8 cellular contexts compared by ENCODE assay signal in the genomic region with DNA sequence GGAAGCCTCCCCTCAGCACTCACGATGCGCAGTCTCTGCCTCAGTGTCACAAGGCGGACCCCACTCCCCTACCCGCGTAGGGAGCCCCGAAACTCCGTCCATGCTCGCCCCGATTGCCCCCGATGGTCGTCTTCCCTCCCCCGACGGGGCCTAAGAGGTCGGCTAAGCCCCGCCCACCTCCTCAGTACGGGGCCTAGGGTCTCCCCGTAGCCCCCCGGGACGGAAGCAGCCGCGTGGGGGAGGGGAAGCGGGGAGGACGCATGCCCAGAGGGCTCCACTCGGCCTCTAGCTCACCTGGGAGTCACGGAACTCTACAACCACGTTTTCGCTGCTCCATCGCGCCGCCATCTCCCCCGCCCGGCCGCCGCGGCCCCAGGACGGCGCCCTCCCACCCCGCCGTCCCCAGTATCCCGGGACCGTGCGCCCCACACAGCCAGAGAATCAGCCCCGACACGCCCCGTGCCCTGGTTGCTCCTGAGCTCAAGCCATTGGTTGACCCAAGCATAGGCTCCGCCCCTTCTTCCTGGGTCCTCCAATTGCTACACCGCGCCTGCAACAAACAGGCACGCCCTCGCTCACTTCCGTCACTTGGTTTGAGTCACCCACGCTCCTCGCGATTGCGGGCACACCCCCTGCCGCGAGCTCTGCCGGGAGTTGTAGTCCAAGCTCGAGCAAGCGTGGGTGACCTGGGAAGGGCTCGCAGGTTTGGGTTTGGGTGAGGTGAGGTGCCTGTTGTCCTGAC. TPM values are rescaled to one million over a fixed set of nuclear protein-coding genes. Genes with fewer than 3 reads are reported as not detected.
DNase-seq lines count a peak whose midpoint lies in the region; ATAC-seq, FAIRE-seq and TF ChIP-seq lines count a peak whose summit lies in the region.

A gene with protein sequence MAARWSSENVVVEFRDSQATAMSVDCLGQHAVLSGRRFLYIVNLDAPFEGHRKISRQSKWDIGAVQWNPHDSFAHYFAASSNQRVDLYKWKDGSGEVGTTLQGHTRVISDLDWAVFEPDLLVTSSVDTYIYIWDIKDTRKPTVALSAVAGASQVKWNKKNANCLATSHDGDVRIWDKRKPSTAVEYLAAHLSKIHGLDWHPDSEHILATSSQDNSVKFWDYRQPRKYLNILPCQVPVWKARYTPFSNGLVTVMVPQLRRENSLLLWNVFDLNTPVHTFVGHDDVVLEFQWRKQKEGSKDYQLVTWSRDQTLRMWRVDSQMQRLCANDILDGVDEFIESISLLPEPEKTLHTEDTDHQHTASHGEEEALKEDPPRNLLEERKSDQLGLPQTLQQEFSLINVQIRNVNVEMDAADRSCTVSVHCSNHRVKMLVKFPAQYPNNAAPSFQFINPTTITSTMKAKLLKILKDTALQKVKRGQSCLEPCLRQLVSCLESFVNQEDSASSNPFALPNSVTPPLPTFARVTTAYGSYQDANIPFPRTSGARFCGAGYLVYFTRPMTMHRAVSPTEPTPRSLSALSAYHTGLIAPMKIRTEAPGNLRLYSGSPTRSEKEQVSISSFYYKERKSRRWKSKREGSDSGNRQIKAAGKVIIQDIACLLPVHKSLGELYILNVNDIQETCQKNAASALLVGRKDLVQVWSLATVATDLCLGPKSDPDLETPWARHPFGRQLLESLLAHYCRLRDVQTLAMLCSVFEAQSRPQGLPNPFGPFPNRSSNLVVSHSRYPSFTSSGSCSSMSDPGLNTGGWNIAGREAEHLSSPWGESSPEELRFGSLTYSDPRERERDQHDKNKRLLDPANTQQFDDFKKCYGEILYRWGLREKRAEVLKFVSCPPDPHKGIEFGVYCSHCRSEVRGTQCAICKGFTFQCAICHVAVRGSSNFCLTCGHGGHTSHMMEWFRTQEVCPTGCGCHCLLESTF (minus strand): TSS at position 454 of the 742 bp plus-strand sequence. CDS start 106 bp downstream, at position 348.

- no peaks in the 10 kb centered on the region for H3K27me3 ChIP-seq in endothelial cell of umbilical vein (ENCODE audit: control insufficient read depth in 2 of 2, insufficient read depth in 2 of 2, low read length in 2 of 2)

- no peaks in the 10 kb centered on the region for H3K9me2 ChIP-seq in OCI-LY7 (ENCODE audit: insufficient read depth, low read length)

- TF ChIP-seq CTCF in D721Med (IDR thresholded peaks at IDR 0.05; ENCODE audit: insufficient read depth, missing control alignments) (no peak), OCI-LY7 (conservative IDR thresholded peaks at IDR 0.05; ENCODE audit: low read length) (no peak), endothelial cell of umbilical vein (IDR thresholded peaks at IDR 0.05; ENCODE audit: extremely low read depth in 1 of 2, insufficient read depth in 1 of 2, low read depth in 1 of 2, low read length in 2 of 2) (no peak)

- H3K36me3 ChIP-seq in OCI-LY7 (ENCODE audit: insufficient read depth, low read length) (no peaks in the 10 kb centered on the region; the same call in 1 of the 2 replicates), endothelial cell of umbilical vein (ENCODE audit: control insufficient read depth in 2 of 2, extremely low read depth in 1 of 2, insufficient read depth in 2 of 2, low read length in 2 of 2) (no peaks in the 10 kb centered on the region)

- peak; percentile 99 for ATAC-seq in GM21526 (IDR thresholded peaks at IDR 0.05; ENCODE audit: low FRiP score, unreplicated experiment)

- no peaks in the 10 kb centered on the region for H3K9me1 ChIP-seq in endothelial cell of umbilical vein (replicated peaks; ENCODE audit: control insufficient read depth, extremely low read depth, insufficient read depth, low read length)

- H3K9ac ChIP-seq in endothelial cell of umbilical vein (replicated peaks; ENCODE audit: extremely low read depth, insufficient read depth, low read length), result peak within 1 kb of the TSS; percentile 77

- intact Hi-C loops in OCI-LY7 (cut with micrococcal nuclease; ENCODE audit: unreplicated experiment), result no loop called here
- intact Hi-C loops in endothelial cell of umbilical vein (cut with micrococcal nuclease), result loop anchor here (1.0 to 10.0 kb wide), 3 partner anchors 13 to 280 kb away; partner anchors contain the start of gene MLKL

- CTCF ChIA-PET in OCI-LY7 (lab: Charles Lee; ENCODE audit: unreplicated experiment), result interaction anchor here (0.6 to 1.3 kb wide), 8 partner anchors 8 to 170 kb away, joined by 3 to 6 read pairs (median 4); partner anchors contain the start of gene ZNRF1
- CTCF ChIA-PET in endothelial cell of umbilical vein (lab: Charles Lee), result interaction anchor here (1.0 to 4.6 kb wide), 6 partner anchors 14 to 480 kb away, joined by 3 to 23 read pairs (median 4); partner anchors contain the start of gene ZNRF1

- H3K27ac ChIP-seq in OCI-LY7 (ENCODE audit: low read depth, low read length, poor library complexity, severe bottlenecking) (peak within 1 kb of the TSS; percentile 41), endothelial cell of umbilical vein (ENCODE audit: insufficient read depth, low read depth, low read length) (peak within 1 kb of the TSS; percentile 42)

- H3K79me2 ChIP-seq in OCI-LY7 (ENCODE audit: insufficient read depth, low read depth, low read length) (peaks cover 21% of the 10 kb centered on the region; the same call in 1 of the 2 replicates), endothelial cell of umbilical vein (ENCODE audit: control insufficient read depth, insufficient read depth, low read length) (peaks cover 14% of the 10 kb centered on the region)

- peak; percentile 56 for DNase-seq in D721Med (ENCODE audit: insufficient read length, low spot score)
- DNase-seq in HuH-7.5 (ENCODE audit: low spot score), result peak; percentile 90
- peak; percentile 100 for DNase-seq in OCI-LY7 (ENCODE audit: low spot score)
- peak; percentile 94 for DNase-seq in activated T-cell treated with anti-CD3 and anti-CD28 coated beads for 1 hour (ENCODE audit: low read depth)
- DNase-seq in endothelial cell of umbilical vein (ENCODE audit: low read depth, low spot score), result peak; percentile 99
- DNase-seq in middle frontal gyrus (ENCODE audit: extremely low spot score, low spot score), result peak; percentile 98
- peak; percentile 97 to 98 for DNase-seq in stimulated activated CD8-positive, alpha-beta memory T cell treated with anti-CD3 and anti-CD28 coated beads, Interleukin-2, amount 100 ng/mL, for 48 hours (ENCODE audit: low read depth in 2 of 2)

- peak within 1 kb of the TSS; percentile 84 for H3K4me2 ChIP-seq in OCI-LY7 (ENCODE audit: low read length)
- H3K4me2 ChIP-seq in endothelial cell of umbilical vein (ENCODE audit: insufficient read depth, low read length), result peak within 1 kb of the TSS; percentile 44

- H2AFZ ChIP-seq in OCI-LY7 (ENCODE audit: low read length), result peak within 1 kb of the TSS; percentile 82
- H2AFZ ChIP-seq in endothelial cell of umbilical vein (ENCODE audit: low read depth, low read length), result peak within 1 kb of the TSS; percentile 88

- H3K4me1 ChIP-seq in OCI-LY7 (ENCODE audit: insufficient read depth, low read length, poor library complexity, severe bottlenecking) (no peaks in the 10 kb centered on the region), endothelial cell of umbilical vein (ENCODE audit: control insufficient read depth, extremely low read depth, insufficient read depth, low read length) (no peaks in the 10 kb centered on the region)

- dilution Hi-C loops in endothelial cell of umbilical vein (cut with MboI; ENCODE audit: extremely low pct_ligation_motif_present, low sequenced_read_pairs), result no loop called here

- POLR2A ChIA-PET in OCI-LY7 (lab: Charles Lee) (interaction anchor here (0.6 to 3.1 kb wide), 21 partner anchors 8 to 1584 kb away, joined by 3 to 19 read pairs (median 4); partner anchors contain the start of genes MLKL, RFWD3 and ZNRF1), endothelial cell of umbilical vein (lab: Charles Lee) (interaction anchor here (0.6 to 1.2 kb wide), 4 partner anchors 28 to 346 kb away, joined by 3 to 7 read pairs (median 4); no protein-coding TSS in a partner anchor)

- BruUV-seq in OCI-LY7 (replicated peaks; lab: Mats Ljungman, UMichigan) (no TSS peak), endothelial cell of umbilical vein (replicated peaks; lab: Mats Ljungman, UMichigan) (no TSS peak)

- no peaks in the 10 kb centered on the region for H3K9me3 ChIP-seq in OCI-LY7 (ENCODE audit: low read length)
- H3K9me3 ChIP-seq in endothelial cell of umbilical vein (replicated peaks; ENCODE audit: control insufficient read depth, insufficient read depth, low read length), result no peaks in the 10 kb centered on the region

- H3K4me3 ChIP-seq in OCI-LY7 (ENCODE audit: low read depth, low read length, poor library complexity, severe bottlenecking), result peak within 1 kb of the TSS; percentile 98
- H3K4me3 ChIP-seq in endothelial cell of umbilical vein (replicated peaks in 1 of 3; ENCODE audit: insufficient read depth in 1 of 3, low read depth in 1 of 3, low read length in 3 of 3), result peak within 1 kb of the TSS; percentile 41 to 89 (median 73)

- no peaks in the 10 kb centered on the region for H4K20me1 ChIP-seq in OCI-LY7 (ENCODE audit: insufficient read depth, low read length)
- H4K20me1 ChIP-seq in endothelial cell of umbilical vein (replicated peaks; ENCODE audit: control insufficient read depth, extremely low read depth, insufficient read depth, low read length), result no peaks in the 10 kb centered on the region

- FAIRE-seq in D721Med (lab: Jason Lieb, UNC) (no peak), endothelial cell of umbilical vein (lab: Jason Lieb, UNC) (peak; percentile 96)

- peak; percentile 84 for TF ChIP-seq POLR2A in endothelial cell of umbilical vein (IDR thresholded peaks at IDR 0.05; ENCODE audit: low read depth, low read length)

TF ChIP-seq in endothelial cell of umbilical vein, 7 proteins besides CTCF, POLR2A, EP300 and RAD21 (continues in another document):
- TF ChIP-seq POLR2AphosphoS5 (IDR thresholded peaks at IDR 0.05; ENCODE audit: insufficient read depth, low read depth, low read length), result peak; percentile 63
- TF ChIP-seq EZH2 (IDR thresholded peaks at IDR 0.05; ENCODE audit: borderline replicate concordance, low read depth, low read length, severe bottlenecking), result no peak
- peak; percentile 27 for TF ChIP-seq MAX (IDR thresholded peaks at IDR 0.05; ENCODE audit: insufficient read depth, insufficient read length)
- no peak for TF ChIP-seq GATA2 (IDR thresholded peaks at IDR 0.05; ENCODE audit: insufficient read depth, insufficient read length, low read depth, low read length)

RNA-seq across cellular contexts. Expression of the gene that starts here (rescaled TPM):
- 25.2 and 26.3 TPM in 2 replicates for total RNA-seq in OCI-LY7 (2014; rRNA removed; shearing (Covaris generic))
- total RNA-seq in OCI-LY7 (2022) (70.1 and 80.3 TPM in 2 replicates), endothelial cell of umbilical vein (60.0 and 62.2 TPM in 2 replicates)
- polyA plus RNA-seq in endothelial cell of umbilical vein, result 51.1 and 51.3 TPM in 2 replicates
- 36.3 TPM in 2 replicates for polyA plus RNA-seq in endothelial cell of umbilical vein (2011; cell fraction: cytosol; rRNA removed)
- 161 and 194 TPM in 2 replicates for polyA plus RNA-seq in endothelial cell of umbilical vein (2011; cell fraction: nucleus; rRNA removed)
- 36.0 and 36.7 TPM in 2 replicates for polyA plus RNA-seq in endothelial cell of umbilical vein (2012)
- 74.0 and 91.3 TPM in 2 replicates for polyA minus RNA-seq in endothelial cell of umbilical vein
- 21.8 TPM for polyA minus RNA-seq in endothelial cell of umbilical vein (2011; cell fraction: cytosol; rRNA and poly(A)+ RNA removed)
- 65.9 and 79.0 TPM in 2 replicates for polyA minus RNA-seq in endothelial cell of umbilical vein (2011; cell fraction: nucleus; rRNA and poly(A)+ RNA removed)

Comparison
In these comparisons a context has a peak if more than half of its experiments do, and no peak if none do; other contexts are left out.
1. Peak in every context shown above with its lines: DNase-seq, ATAC-seq, H3K4me3 ChIP-seq and H3K27ac ChIP-seq.